Comparison of ENCODE assay signal across 3 cellular contexts in genomic region chr9:132998221-132998620, GRCh38. TPM values are rescaled to one million over a fixed set of nuclear protein-coding genes. Genes with fewer than 3 reads are reported as not detected.
"Had no signal": no experiment of that assay in that cellular context is flagged by ENCODE, and none has a peak within 500 bp of the region (broad histone marks: within the 10 kb centered on the region; RNA-seq: fewer than 3 reads in every experiment).

No MANE protein-coding gene starts in this region.

RNA-seq across cellular contexts. Expression of gene GFI1B, which starts 19.7 kb away (rescaled TPM):
- total RNA-seq: M059J, MCF 10A, NCI-H460 had no signal
